Comparison of ENCODE assay signal across 24 cellular contexts in genomic region chr17:80852476-80853015, GRCh38.
A peak's percentile ranks its signal among the peaks of the same experiment; 100 is the strongest.
DNase-seq lines count a peak whose midpoint lies in the region; ATAC-seq and TF ChIP-seq lines count a peak whose summit lies in the region.
"Had no signal": no experiment of that assay in that cellular context is flagged by ENCODE, and none has a peak within 500 bp of the region (broad histone marks: within the 10 kb centered on the region; RNA-seq: fewer than 3 reads in every experiment).

No MANE protein-coding gene starts in this region.

- TF ChIP-seq CTCF in CD14-positive monocyte (IDR thresholded peaks at IDR 0.05) (no peak), upper lobe of left lung (IDR thresholded peaks at IDR 0.05) (no peak)
- no peak for TF ChIP-seq CTCF in CD4-positive, alpha-beta T cell (IDR thresholded peaks at IDR 0.05)

- H2BK12ac ChIP-seq in neuronal stem cell (ENCODE audit: low read length) = no peak overlapping the region

- H2BK5ac ChIP-seq in neuronal stem cell (ENCODE audit: low read length) = no peak overlapping the region

- H3K27ac ChIP-seq in CD4-positive, alpha-beta T cell (ENCODE audit: low read depth, low read length) = no peak overlapping the region
- H3K27ac ChIP-seq in neuronal stem cell (replicated peaks; ENCODE audit: low read length) (no peak overlapping the region), upper lobe of left lung (no peak overlapping the region)
- H3K27ac ChIP-seq: transverse colon had no signal

- H2BK15ac ChIP-seq in neuronal stem cell (ENCODE audit: low read length) = no peak overlapping the region

- H3K23ac ChIP-seq in neuronal stem cell (ENCODE audit: low read depth, low read length, poor library complexity) = peak overlapping the region; percentile 49

- H3K9me3 ChIP-seq in CD4-positive, alpha-beta T cell (ENCODE audit: control insufficient read depth, low read length) = no peaks in the 10 kb centered on the region
- H3K9me3 ChIP-seq in neuronal stem cell (replicated peaks in 1 of 2; ENCODE audit: control insufficient read depth in 2 of 2, insufficient read depth in 1 of 2, low read depth in 1 of 2, low read length in 2 of 2) (no peaks in the 10 kb centered on the region), upper lobe of left lung (no peaks in the 10 kb centered on the region)
- H3K9me3 ChIP-seq: MG63, transverse colon had no signal

- H3K4me3 Mint-ChIP-seq in CD14-positive monocyte = no peak overlapping the region
- no peak overlapping the region for H3K4me3 Mint-ChIP-seq in CD4-positive, alpha-beta T cell
- H3K4me3 Mint-ChIP-seq in activated naive CD8-positive, alpha-beta T cell treated with anti-CD3 and anti-CD28 coated beads, Interleukin-2, amount 10 ng/mL, durations not matched to agents 7 days and 5 days = no peak overlapping the region

- H3K4me1 ChIP-seq in neuronal stem cell (ENCODE audit: control insufficient read depth in 2 of 2, insufficient read depth in 1 of 2, low read depth in 1 of 2, low read length in 2 of 2) = peaks cover 0 to 7% of the 10 kb centered on the region in 2 donors
- peaks cover 0 to 4% (median 0%) of the 10 kb centered on the region in 4 donors for H3K4me1 ChIP-seq in upper lobe of left lung

- H3K27me3 Mint-ChIP-seq in CD14-positive monocyte (ENCODE audit: low read depth in 3 of 3) = peaks cover 0 to 2% (median 0%) of the 10 kb centered on the region in 3 donors
- no peaks in the 10 kb centered on the region for H3K27me3 Mint-ChIP-seq in CD4-positive, alpha-beta T cell
- H3K27me3 Mint-ChIP-seq in activated naive CD8-positive, alpha-beta T cell treated with anti-CD3 and anti-CD28 coated beads, Interleukin-2, amount 10 ng/mL, durations not matched to agents 7 days and 5 days = no peaks in the 10 kb centered on the region
- H3K27me3 Mint-ChIP-seq: naive thymus-derived CD8-positive, alpha-beta T cell had no signal

- ATAC-seq in CD4-positive, alpha-beta T cell (ENCODE audit: poor library complexity) = no peak
- no peak for ATAC-seq in activated naive CD8-positive, alpha-beta T cell treated with anti-CD3 and anti-CD28 coated beads, Interleukin-2, amount 10 ng/mL, durations not matched to agents 7 days and 5 days (ENCODE audit: low read depth)
- no peak for ATAC-seq in upper lobe of left lung (ENCODE audit: low FRiP score in 2 of 2)
- ATAC-seq: HCT116; left ventricle myocardium superior; naive thymus-derived CD8-positive, alpha-beta T cell had no signal

- no peak for DNase-seq in CD14-positive monocyte (ENCODE audit: low spot score)
- DNase-seq in CD4-positive, alpha-beta T cell = peak in 1 of 10 experiments; percentile 7
- DNase-seq in activated naive CD8-positive, alpha-beta T cell treated with anti-CD3 and anti-CD28 coated beads, Interleukin-2, amount 10 ng/mL, durations not matched to agents 7 days and 5 days = no peak
- DNase-seq in neuronal stem cell (ENCODE audit: low spot score) = no peak
- no peak for DNase-seq in upper lobe of left lung
- DNase-seq in NCI-H1092 treated with DMSO at 0.1 percent for 48 hours (lab: John Stamatoyannopoulos, UW) = no peak
- DNase-seq in NOMO-1 treated with DMSO at 0.1 percent for 48 hours (lab: John Stamatoyannopoulos, UW; ENCODE audit: unreplicated experiment) = no peak
- DNase-seq: activated CD4-positive, alpha-beta T cell treated with anti-CD3 and anti-CD28 coated beads for 1 hour; amniotic stem cell; DND-41; effector CD8-positive, alpha-beta T cell; glutamatergic neuron; KG1; left ventricle myocardium superior; MG63; NCI-H1417; NCI-H2081; NCI-H226; NCI-H69; stimulated activated CD4-positive, alpha-beta T cell treated with anti-CD3 and anti-CD28 coated beads, Interleukin-2, amount 100 ng/mL, for 24 hours; transverse colon had no signal

- H3K79me1 ChIP-seq in neuronal stem cell (ENCODE audit: low read depth, low read length) = no peaks in the 10 kb centered on the region

- POLR2A ChIA-PET in CD4-positive, alpha-beta T cell (lab: Charles Lee) = no interaction called here
- POLR2A ChIA-PET in activated naive CD8-positive, alpha-beta T cell treated with anti-CD3 and anti-CD28 coated beads, Interleukin-2, amount 10 ng/mL, durations not matched to agents 7 days and 5 days (lab: Charles Lee) = interaction anchor here (1.1 kb wide), 1 partner anchor 436 kb away, joined by 4 read pairs; no protein-coding TSS in a partner anchor

- no peak overlapping the region for H3K9ac ChIP-seq in neuronal stem cell (ENCODE audit: low read depth, low read length, poor library complexity)

- H4K8ac ChIP-seq in neuronal stem cell (ENCODE audit: low read depth, low read length) = no peak overlapping the region

- no peak overlapping the region for H3K4me3 ChIP-seq in neuronal stem cell (ENCODE audit: low read length in 2 of 2)
- no peak overlapping the region for H3K4me3 ChIP-seq in upper lobe of left lung
- H3K4me3 ChIP-seq: MG63, smooth muscle cell, transverse colon had no signal

- no peak overlapping the region for H2AFZ ChIP-seq in neuronal stem cell (ENCODE audit: low read length)

- H2BK120ac ChIP-seq in neuronal stem cell (ENCODE audit: low read depth, low read length) = no peak overlapping the region

- peaks cover 20% of the 10 kb centered on the region for H3K4me1 Mint-ChIP-seq in CD14-positive monocyte
- peaks cover 50% of the 10 kb centered on the region for H3K4me1 Mint-ChIP-seq in CD4-positive, alpha-beta T cell (ENCODE audit: low read depth)
- peaks cover 55% of the 10 kb centered on the region for H3K4me1 Mint-ChIP-seq in activated naive CD8-positive, alpha-beta T cell treated with anti-CD3 and anti-CD28 coated beads, Interleukin-2, amount 10 ng/mL, durations not matched to agents 7 days and 5 days

- H3K36me3 Mint-ChIP-seq in CD14-positive monocyte = peaks cover 52 to 58% of the 10 kb centered on the region in 2 donors
- H3K36me3 Mint-ChIP-seq in CD4-positive, alpha-beta T cell (ENCODE audit: low read depth) = peaks cover 28% of the 10 kb centered on the region
- peaks cover 36% of the 10 kb centered on the region for H3K36me3 Mint-ChIP-seq in activated naive CD8-positive, alpha-beta T cell treated with anti-CD3 and anti-CD28 coated beads, Interleukin-2, amount 10 ng/mL, durations not matched to agents 7 days and 5 days

- WGBS in neuronal stem cell (ENCODE audit: extremely low coverage in 2 of 2, insufficient read length in 2 of 2, insufficient replicate concordance in 1 of 2), 2 donors = no CpG with 5 or more reads among the region's 11 CpGs
- WGBS in upper lobe of left lung, 2 donors = 94 to 96% methylated on average over 11 of the region's 11 CpGs

- TF ChIP-seq EP300 in upper lobe of left lung (IDR thresholded peaks at IDR 0.05) = no peak

- H3K36me3 ChIP-seq in neuronal stem cell (replicated peaks in 1 of 2; ENCODE audit: control insufficient read depth in 2 of 2, insufficient read depth in 2 of 2, low read length in 2 of 2) = peaks cover 3 to 33% of the 10 kb centered on the region in 2 donors
- peaks cover 0 to 31% (median 17%) of the 10 kb centered on the region in 4 donors for H3K36me3 ChIP-seq in upper lobe of left lung
- H3K36me3 ChIP-seq: transverse colon had no signal

- H3K4me2 ChIP-seq in neuronal stem cell (ENCODE audit: insufficient read depth, low read length, poor library complexity, severe bottlenecking) = no peak overlapping the region
- H3K4me2 ChIP-seq: smooth muscle cell had no signal

- peak overlapping the region; percentile 33 for H3K18ac ChIP-seq in neuronal stem cell (ENCODE audit: low read length)

- intact Hi-C loops in CD14-positive monocyte (cut with micrococcal nuclease) = no loop called here
- intact Hi-C loops in CD4-positive, alpha-beta T cell (cut with DNase I, micrococcal nuclease) = no loop called here

- H2AK5ac ChIP-seq in neuronal stem cell (ENCODE audit: low read depth, low read length) = no peak overlapping the region

- H3K14ac ChIP-seq in neuronal stem cell (ENCODE audit: low read length) = peak overlapping the region; percentile 25

- CTCF ChIA-PET in CD4-positive, alpha-beta T cell (lab: Charles Lee) = interaction anchor here (1.2 kb wide), 1 partner anchor 62 kb away, joined by 3 read pairs; no protein-coding TSS in a partner anchor

- no peaks in the 10 kb centered on the region for H3K27me3 ChIP-seq in CD4-positive, alpha-beta T cell (ENCODE audit: control insufficient read depth, insufficient read depth, low read length)
- H3K27me3 ChIP-seq in neuronal stem cell (ENCODE audit: control insufficient read depth in 3 of 3, insufficient read depth in 3 of 3, low read depth in 1 of 3, low read length in 3 of 3) (no peaks in the 10 kb centered on the region), upper lobe of left lung (no peaks in the 10 kb centered on the region)
- H3K27me3 ChIP-seq: MG63, transverse colon had no signal

- no peaks in the 10 kb centered on the region for H3K9me3 Mint-ChIP-seq in CD14-positive monocyte
- H3K9me3 Mint-ChIP-seq in CD4-positive, alpha-beta T cell = no peaks in the 10 kb centered on the region
- H3K9me3 Mint-ChIP-seq in activated naive CD8-positive, alpha-beta T cell treated with anti-CD3 and anti-CD28 coated beads, Interleukin-2, amount 10 ng/mL, durations not matched to agents 7 days and 5 days = no peaks in the 10 kb centered on the region
- H3K9me3 Mint-ChIP-seq: naive thymus-derived CD8-positive, alpha-beta T cell had no signal

- no peak for TF ChIP-seq POLR2A in upper lobe of left lung (IDR thresholded peaks at IDR 0.05)

- no peak overlapping the region for H4K91ac ChIP-seq in neuronal stem cell (ENCODE audit: low read depth, low read length, poor library complexity)

- no peak overlapping the region for H3K4ac ChIP-seq in neuronal stem cell (ENCODE audit: low read length)

- peak overlapping the region in 4 of 7 donors; percentile 36 to 87 (median 76) for H3K27ac Mint-ChIP-seq in CD14-positive monocyte
- H3K27ac Mint-ChIP-seq in CD4-positive, alpha-beta T cell = peak overlapping the region; percentile 59
- H3K27ac Mint-ChIP-seq in activated naive CD8-positive, alpha-beta T cell treated with anti-CD3 and anti-CD28 coated beads, Interleukin-2, amount 10 ng/mL, durations not matched to agents 7 days and 5 days = peak overlapping the region; percentile 45
